Comparison of ENCODE assay signal across 1 cellular context in the genomic region with DNA sequence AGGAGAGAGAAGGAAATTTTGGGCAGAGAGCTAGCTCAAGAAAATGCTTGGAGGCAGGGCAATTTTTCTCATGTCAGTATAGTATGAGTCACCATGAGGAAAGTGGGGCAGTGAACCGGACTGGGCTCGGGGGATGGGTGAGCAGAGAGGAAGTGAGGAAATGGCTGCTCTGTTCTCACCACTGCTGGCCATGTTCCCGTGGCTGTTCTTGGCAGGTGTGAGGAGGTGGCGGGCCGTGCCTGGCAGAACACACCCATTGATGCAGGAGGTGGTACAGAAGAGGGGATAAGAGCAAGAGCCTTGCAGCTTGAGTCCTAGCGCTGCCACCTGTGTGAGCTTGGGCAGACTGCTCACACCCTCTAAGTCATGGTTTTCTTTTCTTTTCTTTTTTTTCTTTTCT.
A peak's percentile ranks its signal among the peaks of the same experiment; 100 is the strongest.
TF ChIP-seq lines count a peak whose summit lies in the region.

No MANE protein-coding gene starts in this region.

TF ChIP-seq in K562, 482 proteins besides CTCF, POLR2A, EP300 and RAD21 (continued from another document and continues in another):
- TF ChIP-seq, protein P1, sequence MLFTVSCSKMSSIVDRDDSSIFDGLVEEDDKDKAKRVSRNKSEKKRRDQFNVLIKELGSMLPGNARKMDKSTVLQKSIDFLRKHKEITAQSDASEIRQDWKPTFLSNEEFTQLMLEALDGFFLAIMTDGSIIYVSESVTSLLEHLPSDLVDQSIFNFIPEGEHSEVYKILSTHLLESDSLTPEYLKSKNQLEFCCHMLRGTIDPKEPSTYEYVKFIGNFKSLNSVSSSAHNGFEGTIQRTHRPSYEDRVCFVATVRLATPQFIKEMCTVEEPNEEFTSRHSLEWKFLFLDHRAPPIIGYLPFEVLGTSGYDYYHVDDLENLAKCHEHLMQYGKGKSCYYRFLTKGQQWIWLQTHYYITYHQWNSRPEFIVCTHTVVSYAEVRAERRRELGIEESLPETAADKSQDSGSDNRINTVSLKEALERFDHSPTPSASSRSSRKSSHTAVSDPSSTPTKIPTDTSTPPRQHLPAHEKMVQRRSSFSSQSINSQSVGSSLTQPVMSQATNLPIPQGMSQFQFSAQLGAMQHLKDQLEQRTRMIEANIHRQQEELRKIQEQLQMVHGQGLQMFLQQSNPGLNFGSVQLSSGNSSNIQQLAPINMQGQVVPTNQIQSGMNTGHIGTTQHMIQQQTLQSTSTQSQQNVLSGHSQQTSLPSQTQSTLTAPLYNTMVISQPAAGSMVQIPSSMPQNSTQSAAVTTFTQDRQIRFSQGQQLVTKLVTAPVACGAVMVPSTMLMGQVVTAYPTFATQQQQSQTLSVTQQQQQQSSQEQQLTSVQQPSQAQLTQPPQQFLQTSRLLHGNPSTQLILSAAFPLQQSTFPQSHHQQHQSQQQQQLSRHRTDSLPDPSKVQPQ (CRISPR knock-in tag; IDR thresholded peaks at IDR 0.05; ENCODE audit: borderline replicate concordance), result no peak
- TF ChIP-seq RHOXF2B (CRISPR knock-in tag; conservative IDR thresholded peaks at IDR 0.05), result no peak
- TF ChIP-seq ESRRB (CRISPR knock-in tag; IDR thresholded peaks at IDR 0.05; ENCODE audit: borderline replicate concordance), result no peak
- no peak for TF ChIP-seq FOXK2 (conservative IDR thresholded peaks at IDR 0.05 in 1 of 2, IDR thresholded peaks at IDR 0.05 in 1 of 2; ENCODE audit: low read depth in 2 of 2)
- TF ChIP-seq, protein P2, sequence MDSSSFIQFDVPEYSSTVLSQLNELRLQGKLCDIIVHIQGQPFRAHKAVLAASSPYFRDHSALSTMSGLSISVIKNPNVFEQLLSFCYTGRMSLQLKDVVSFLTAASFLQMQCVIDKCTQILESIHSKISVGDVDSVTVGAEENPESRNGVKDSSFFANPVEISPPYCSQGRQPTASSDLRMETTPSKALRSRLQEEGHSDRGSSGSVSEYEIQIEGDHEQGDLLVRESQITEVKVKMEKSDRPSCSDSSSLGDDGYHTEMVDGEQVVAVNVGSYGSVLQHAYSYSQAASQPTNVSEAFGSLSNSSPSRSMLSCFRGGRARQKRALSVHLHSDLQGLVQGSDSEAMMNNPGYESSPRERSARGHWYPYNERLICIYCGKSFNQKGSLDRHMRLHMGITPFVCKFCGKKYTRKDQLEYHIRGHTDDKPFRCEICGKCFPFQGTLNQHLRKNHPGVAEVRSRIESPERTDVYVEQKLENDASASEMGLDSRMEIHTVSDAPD (CRISPR knock-in tag; IDR thresholded peaks at IDR 0.05), result no peak
- no peak for TF ChIP-seq ZC3H4 (CRISPR knock-in tag; IDR thresholded peaks at IDR 0.05; ENCODE audit: borderline replicate concordance)
- no peak for TF ChIP-seq ZBTB8A (IDR thresholded peaks at IDR 0.05; ENCODE audit: partially characterized antibody)
- TF ChIP-seq, protein P3, sequence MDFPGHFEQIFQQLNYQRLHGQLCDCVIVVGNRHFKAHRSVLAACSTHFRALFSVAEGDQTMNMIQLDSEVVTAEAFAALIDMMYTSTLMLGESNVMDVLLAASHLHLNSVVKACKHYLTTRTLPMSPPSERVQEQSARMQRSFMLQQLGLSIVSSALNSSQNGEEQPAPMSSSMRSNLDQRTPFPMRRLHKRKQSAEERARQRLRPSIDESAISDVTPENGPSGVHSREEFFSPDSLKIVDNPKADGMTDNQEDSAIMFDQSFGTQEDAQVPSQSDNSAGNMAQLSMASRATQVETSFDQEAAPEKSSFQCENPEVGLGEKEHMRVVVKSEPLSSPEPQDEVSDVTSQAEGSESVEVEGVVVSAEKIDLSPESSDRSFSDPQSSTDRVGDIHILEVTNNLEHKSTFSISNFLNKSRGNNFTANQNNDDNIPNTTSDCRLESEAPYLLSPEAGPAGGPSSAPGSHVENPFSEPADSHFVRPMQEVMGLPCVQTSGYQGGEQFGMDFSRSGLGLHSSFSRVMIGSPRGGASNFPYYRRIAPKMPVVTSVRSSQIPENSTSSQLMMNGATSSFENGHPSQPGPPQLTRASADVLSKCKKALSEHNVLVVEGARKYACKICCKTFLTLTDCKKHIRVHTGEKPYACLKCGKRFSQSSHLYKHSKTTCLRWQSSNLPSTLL (IDR thresholded peaks at IDR 0.05), result no peak
- no peak for TF ChIP-seq SP1 (CRISPR knock-in tag; IDR thresholded peaks at IDR 0.05)
- TF ChIP-seq, protein P4, sequence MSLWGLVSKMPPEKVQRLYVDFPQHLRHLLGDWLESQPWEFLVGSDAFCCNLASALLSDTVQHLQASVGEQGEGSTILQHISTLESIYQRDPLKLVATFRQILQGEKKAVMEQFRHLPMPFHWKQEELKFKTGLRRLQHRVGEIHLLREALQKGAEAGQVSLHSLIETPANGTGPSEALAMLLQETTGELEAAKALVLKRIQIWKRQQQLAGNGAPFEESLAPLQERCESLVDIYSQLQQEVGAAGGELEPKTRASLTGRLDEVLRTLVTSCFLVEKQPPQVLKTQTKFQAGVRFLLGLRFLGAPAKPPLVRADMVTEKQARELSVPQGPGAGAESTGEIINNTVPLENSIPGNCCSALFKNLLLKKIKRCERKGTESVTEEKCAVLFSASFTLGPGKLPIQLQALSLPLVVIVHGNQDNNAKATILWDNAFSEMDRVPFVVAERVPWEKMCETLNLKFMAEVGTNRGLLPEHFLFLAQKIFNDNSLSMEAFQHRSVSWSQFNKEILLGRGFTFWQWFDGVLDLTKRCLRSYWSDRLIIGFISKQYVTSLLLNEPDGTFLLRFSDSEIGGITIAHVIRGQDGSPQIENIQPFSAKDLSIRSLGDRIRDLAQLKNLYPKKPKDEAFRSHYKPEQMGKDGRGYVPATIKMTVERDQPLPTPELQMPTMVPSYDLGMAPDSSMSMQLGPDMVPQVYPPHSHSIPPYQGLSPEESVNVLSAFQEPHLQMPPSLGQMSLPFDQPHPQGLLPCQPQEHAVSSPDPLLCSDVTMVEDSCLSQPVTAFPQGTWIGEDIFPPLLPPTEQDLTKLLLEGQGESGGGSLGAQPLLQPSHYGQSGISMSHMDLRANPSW (CRISPR knock-in tag; IDR thresholded peaks at IDR 0.05), result no peak
- TF ChIP-seq, protein P5, sequence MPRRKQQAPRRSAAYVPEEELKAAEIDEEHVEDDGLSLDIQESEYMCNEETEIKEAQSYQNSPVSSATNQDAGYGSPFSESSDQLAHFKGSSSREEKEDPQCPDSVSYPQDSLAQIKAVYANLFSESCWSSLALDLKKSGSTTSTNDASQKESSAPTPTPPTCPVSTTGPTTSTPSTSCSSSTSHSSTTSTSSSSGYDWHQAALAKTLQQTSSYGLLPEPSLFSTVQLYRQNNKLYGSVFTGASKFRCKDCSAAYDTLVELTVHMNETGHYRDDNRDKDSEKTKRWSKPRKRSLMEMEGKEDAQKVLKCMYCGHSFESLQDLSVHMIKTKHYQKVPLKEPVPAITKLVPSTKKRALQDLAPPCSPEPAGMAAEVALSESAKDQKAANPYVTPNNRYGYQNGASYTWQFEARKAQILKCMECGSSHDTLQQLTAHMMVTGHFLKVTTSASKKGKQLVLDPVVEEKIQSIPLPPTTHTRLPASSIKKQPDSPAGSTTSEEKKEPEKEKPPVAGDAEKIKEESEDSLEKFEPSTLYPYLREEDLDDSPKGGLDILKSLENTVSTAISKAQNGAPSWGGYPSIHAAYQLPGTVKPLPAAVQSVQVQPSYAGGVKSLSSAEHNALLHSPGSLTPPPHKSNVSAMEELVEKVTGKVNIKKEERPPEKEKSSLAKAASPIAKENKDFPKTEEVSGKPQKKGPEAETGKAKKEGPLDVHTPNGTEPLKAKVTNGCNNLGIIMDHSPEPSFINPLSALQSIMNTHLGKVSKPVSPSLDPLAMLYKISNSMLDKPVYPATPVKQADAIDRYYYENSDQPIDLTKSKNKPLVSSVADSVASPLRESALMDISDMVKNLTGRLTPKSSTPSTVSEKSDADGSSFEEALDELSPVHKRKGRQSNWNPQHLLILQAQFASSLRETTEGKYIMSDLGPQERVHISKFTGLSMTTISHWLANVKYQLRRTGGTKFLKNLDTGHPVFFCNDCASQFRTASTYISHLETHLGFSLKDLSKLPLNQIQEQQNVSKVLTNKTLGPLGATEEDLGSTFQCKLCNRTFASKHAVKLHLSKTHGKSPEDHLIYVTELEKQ (CRISPR knock-in tag; IDR thresholded peaks at IDR 0.05), result no peak; the same call in 1 of the 2 replicates
- TF ChIP-seq, protein P6, sequence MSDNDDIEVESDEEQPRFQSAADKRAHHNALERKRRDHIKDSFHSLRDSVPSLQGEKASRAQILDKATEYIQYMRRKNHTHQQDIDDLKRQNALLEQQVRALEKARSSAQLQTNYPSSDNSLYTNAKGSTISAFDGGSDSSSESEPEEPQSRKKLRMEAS (CRISPR knock-in tag; IDR thresholded peaks at IDR 0.05), result 0 out of 2 replicates have a peak, but pooled peaks have one; percentile 41
- TF ChIP-seq NFRKB (IDR thresholded peaks at IDR 0.05; ENCODE audit: low read depth), result peak; percentile 70; the same call in 1 of the 2 replicates
- peak; percentile 88 for TF ChIP-seq ZNF175 (CRISPR knock-in tag; IDR thresholded peaks at IDR 0.05; ENCODE audit: low read depth)
- TF ChIP-seq CSDE1 (IDR thresholded peaks at IDR 0.05), result no peak
- TF ChIP-seq, protein P7, sequence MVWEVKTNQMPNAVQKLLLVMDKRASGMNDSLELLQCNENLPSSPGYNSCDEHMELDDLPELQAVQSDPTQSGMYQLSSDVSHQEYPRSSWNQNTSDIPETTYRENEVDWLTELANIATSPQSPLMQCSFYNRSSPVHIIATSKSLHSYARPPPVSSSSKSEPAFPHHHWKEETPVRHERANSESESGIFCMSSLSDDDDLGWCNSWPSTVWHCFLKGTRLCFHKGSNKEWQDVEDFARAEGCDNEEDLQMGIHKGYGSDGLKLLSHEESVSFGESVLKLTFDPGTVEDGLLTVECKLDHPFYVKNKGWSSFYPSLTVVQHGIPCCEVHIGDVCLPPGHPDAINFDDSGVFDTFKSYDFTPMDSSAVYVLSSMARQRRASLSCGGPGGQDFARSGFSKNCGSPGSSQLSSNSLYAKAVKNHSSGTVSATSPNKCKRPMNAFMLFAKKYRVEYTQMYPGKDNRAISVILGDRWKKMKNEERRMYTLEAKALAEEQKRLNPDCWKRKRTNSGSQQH (CRISPR knock-in tag; IDR thresholded peaks at IDR 0.05), result 0 out of 2 replicates have a peak, but pooled peaks have one; percentile 4
- no peak for TF ChIP-seq ZNF699 (CRISPR knock-in tag; IDR thresholded peaks at IDR 0.05; ENCODE audit: insufficient replicate concordance)
- no peak for TF ChIP-seq NFYB (IDR thresholded peaks at IDR 0.05; ENCODE audit: extremely low read depth, insufficient read length)
- no peak for TF ChIP-seq SRSF9 (IDR thresholded peaks at IDR 0.05; ENCODE audit: borderline replicate concordance, low read depth, low read length)
- no peak for TF ChIP-seq TEAD2 (tag; IDR thresholded peaks at IDR 0.05)
- no peak for TF ChIP-seq CHD4 (IDR thresholded peaks at IDR 0.05; ENCODE audit: insufficient read depth, insufficient replicate concordance, low read depth, low read length, poor library complexity, severe bottlenecking)
- no peak; the same call in 1 of the 2 replicates for TF ChIP-seq ZNF589 (CRISPR knock-in tag; IDR thresholded peaks at IDR 0.05; ENCODE audit: low read depth)
- TF ChIP-seq, protein P8, sequence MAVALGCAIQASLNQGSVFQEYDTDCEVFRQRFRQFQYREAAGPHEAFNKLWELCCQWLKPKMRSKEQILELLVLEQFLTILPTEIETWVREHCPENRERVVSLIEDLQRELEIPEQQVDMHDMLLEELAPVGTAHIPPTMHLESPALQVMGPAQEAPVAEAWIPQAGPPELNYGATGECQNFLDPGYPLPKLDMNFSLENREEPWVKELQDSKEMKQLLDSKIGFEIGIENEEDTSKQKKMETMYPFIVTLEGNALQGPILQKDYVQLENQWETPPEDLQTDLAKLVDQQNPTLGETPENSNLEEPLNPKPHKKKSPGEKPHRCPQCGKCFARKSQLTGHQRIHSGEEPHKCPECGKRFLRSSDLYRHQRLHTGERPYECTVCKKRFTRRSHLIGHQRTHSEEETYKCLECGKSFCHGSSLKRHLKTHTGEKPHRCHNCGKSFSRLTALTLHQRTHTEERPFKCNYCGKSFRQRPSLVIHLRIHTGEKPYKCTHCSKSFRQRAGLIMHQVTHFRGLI (CRISPR knock-in tag; IDR thresholded peaks at IDR 0.05), result no peak
- no peak for TF ChIP-seq ERF (CRISPR knock-in tag; IDR thresholded peaks at IDR 0.05)
- TF ChIP-seq NCOA4 (IDR thresholded peaks at IDR 0.05; ENCODE audit: partially characterized antibody), result no peak
- TF ChIP-seq, protein P9, sequence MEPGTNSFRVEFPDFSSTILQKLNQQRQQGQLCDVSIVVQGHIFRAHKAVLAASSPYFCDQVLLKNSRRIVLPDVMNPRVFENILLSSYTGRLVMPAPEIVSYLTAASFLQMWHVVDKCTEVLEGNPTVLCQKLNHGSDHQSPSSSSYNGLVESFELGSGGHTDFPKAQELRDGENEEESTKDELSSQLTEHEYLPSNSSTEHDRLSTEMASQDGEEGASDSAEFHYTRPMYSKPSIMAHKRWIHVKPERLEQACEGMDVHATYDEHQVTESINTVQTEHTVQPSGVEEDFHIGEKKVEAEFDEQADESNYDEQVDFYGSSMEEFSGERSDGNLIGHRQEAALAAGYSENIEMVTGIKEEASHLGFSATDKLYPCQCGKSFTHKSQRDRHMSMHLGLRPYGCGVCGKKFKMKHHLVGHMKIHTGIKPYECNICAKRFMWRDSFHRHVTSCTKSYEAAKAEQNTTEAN (CRISPR knock-in tag; IDR thresholded peaks at IDR 0.05), result no peak
- TF ChIP-seq, protein P10, sequence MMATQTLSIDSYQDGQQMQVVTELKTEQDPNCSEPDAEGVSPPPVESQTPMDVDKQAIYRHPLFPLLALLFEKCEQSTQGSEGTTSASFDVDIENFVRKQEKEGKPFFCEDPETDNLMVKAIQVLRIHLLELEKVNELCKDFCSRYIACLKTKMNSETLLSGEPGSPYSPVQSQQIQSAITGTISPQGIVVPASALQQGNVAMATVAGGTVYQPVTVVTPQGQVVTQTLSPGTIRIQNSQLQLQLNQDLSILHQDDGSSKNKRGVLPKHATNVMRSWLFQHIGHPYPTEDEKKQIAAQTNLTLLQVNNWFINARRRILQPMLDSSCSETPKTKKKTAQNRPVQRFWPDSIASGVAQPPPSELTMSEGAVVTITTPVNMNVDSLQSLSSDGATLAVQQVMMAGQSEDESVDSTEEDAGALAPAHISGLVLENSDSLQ (IDR thresholded peaks at IDR 0.05), result peak; percentile 48; the same call in 1 of the 2 replicates
- TF ChIP-seq KDM4B (IDR thresholded peaks at IDR 0.05; ENCODE audit: borderline replicate concordance in 2 of 2, low read depth in 1 of 2), result no peak
- TF ChIP-seq, protein P11, sequence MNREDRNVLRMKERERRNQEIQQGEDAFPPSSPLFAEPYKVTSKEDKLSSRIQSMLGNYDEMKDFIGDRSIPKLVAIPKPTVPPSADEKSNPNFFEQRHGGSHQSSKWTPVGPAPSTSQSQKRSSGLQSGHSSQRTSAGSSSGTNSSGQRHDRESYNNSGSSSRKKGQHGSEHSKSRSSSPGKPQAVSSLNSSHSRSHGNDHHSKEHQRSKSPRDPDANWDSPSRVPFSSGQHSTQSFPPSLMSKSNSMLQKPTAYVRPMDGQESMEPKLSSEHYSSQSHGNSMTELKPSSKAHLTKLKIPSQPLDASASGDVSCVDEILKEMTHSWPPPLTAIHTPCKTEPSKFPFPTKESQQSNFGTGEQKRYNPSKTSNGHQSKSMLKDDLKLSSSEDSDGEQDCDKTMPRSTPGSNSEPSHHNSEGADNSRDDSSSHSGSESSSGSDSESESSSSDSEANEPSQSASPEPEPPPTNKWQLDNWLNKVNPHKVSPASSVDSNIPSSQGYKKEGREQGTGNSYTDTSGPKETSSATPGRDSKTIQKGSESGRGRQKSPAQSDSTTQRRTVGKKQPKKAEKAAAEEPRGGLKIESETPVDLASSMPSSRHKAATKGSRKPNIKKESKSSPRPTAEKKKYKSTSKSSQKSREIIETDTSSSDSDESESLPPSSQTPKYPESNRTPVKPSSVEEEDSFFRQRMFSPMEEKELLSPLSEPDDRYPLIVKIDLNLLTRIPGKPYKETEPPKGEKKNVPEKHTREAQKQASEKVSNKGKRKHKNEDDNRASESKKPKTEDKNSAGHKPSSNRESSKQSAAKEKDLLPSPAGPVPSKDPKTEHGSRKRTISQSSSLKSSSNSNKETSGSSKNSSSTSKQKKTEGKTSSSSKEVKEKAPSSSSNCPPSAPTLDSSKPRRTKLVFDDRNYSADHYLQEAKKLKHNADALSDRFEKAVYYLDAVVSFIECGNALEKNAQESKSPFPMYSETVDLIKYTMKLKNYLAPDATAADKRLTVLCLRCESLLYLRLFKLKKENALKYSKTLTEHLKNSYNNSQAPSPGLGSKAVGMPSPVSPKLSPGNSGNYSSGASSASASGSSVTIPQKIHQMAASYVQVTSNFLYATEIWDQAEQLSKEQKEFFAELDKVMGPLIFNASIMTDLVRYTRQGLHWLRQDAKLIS (CRISPR knock-in tag; IDR thresholded peaks at IDR 0.05), result no peak
